ENCODE assay signal across 8 cellular contexts in the genomic region with DNA sequence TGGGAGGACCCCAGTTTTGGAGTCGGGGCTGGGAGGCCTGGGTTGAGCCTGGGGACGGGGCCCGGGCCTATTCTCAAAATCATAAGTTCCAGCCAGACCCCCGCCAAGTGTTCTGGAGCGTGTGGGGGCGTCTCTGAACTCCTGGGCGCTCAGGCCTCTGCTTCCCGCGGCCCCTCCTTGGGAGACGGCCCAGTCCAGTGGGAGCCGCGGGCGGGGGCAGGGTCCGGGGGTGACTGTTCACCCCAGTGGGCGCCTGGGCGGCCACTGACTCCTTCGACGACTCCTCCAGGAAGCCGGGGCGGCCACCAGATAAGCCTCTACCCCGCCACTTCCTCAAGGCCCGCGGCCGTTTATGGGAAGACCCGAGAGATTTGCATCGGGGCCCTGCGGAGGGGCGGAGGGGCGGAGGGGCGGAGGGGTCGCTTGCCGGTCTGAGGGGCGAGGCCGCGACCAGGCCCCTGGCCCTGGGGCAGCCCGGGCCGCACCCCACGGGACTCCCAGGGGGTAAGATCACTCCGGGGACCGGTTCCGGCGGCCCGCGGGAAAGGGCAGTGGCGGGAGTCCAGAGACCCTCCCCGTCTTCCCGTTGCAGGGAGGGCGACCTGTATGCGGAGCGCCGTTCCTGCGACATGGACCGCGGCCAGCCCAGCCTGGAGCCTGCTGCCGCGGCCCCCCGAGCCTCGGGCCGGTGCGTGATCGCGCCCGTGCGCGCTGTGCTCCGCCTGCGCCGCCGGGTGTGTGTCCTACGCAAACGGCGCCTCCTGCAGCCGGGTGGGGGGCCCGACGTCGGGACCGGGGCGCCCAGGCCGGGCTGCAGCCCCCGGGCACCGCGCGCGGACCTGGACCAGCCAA. TPM values are rescaled to one million over a fixed set of nuclear protein-coding genes. Genes with fewer than 3 reads are reported as not detected.
DNase-seq lines count a peak whose midpoint lies in the region; ATAC-seq and TF ChIP-seq lines count a peak whose summit lies in the region.

No MANE protein-coding gene starts in this region.

- H3K4me3 Mint-ChIP-seq in T-cell (peak overlapping the region; percentile 64 to 76 (median 67)), osteocyte (ENCODE audit: unreplicated experiment) (no peak overlapping the region)

- H3K27me3 Mint-ChIP-seq in T-cell (peaks cover 0 to 23% of the 10 kb centered on the region in 2 donors), osteocyte (ENCODE audit: unreplicated experiment) (no peaks in the 10 kb centered on the region)

- POLR2A ChIA-PET in T-cell (lab: Charles Lee) = interaction anchor here in 1 of 2 donors (0.5 kb wide), 1 partner anchor 146 kb away, joined by 6 read pairs; no protein-coding TSS in a partner anchor

- H3K9me3 Mint-ChIP-seq in T-cell = no peaks in the 10 kb centered on the region
- H3K9me3 Mint-ChIP-seq in osteocyte (ENCODE audit: unreplicated experiment) = no peaks in the 10 kb centered on the region

- DNase-seq in HFF-Myc (ENCODE audit: extremely low read depth, low read depth) (no peak), T-cell (no peak), fibroblast of pulmonary artery (ENCODE audit: low read depth) (peak; percentile 35), osteocyte (ENCODE audit: extremely low spot score, unreplicated experiment) (no peak), DMS79 treated with DMSO at 0.1 percent for 48 hours (lab: John Stamatoyannopoulos, UW) (no peak), superior temporal gyrus (ENCODE audit: extremely low spot score) (no peak), NCI-H526 treated with DMSO at 0.1 percent for 48 hours (lab: John Stamatoyannopoulos, UW) (no peak), NCI-H2081 (lab: John Stamatoyannopoulos, UW) (no peak)

- CTCF ChIA-PET in T-cell (lab: Charles Lee) = no interaction called here

- H3K4me3 ChIP-seq in HFF-Myc (replicated peaks; ENCODE audit: low read depth, low read length) (peak overlapping the region; percentile 65), fibroblast of pulmonary artery (replicated peaks; ENCODE audit: low read depth, low read length) (peak overlapping the region; percentile 72)

- H3K4me1 Mint-ChIP-seq in T-cell = peaks cover 11 to 28% (median 26%) of the 10 kb centered on the region in 3 donors
- H3K4me1 Mint-ChIP-seq in osteocyte (ENCODE audit: unreplicated experiment) = peaks cover 26% of the 10 kb centered on the region

- H3K36me3 Mint-ChIP-seq in T-cell = peaks cover 2% of the 10 kb centered on the region
- H3K36me3 Mint-ChIP-seq in osteocyte (ENCODE audit: unreplicated experiment) = peaks cover 2% of the 10 kb centered on the region

- peak in 3 of 4 experiments; percentile 12 to 21 (median 17) for ATAC-seq in T-cell (replicated peaks in 1 of 4)

- TF ChIP-seq CTCF in HFF-Myc (IDR thresholded peaks at IDR 0.05; ENCODE audit: low read depth, low read length, missing control alignments) (no peak), fibroblast of pulmonary artery (IDR thresholded peaks at IDR 0.05; ENCODE audit: low read length, missing control alignments) (no peak), osteocyte (IDR thresholded peaks at IDR 0.05) (no peak)

- H3K27ac Mint-ChIP-seq in T-cell = no peak overlapping the region
- H3K27ac Mint-ChIP-seq in osteocyte (ENCODE audit: unreplicated experiment) = peak overlapping the region; percentile 92

RNA-seq across cellular contexts. Expression of a gene that starts 0.8 kb away (rescaled TPM):
- total RNA-seq in T-cell = 1 to 10 TPM; 2.2 to 5.6 (median 3.2) TPM
- total RNA-seq in osteocyte = 1.2 and 1.9 TPM in 2 replicates

RNA-seq across cellular contexts. Expression of a gene that starts 23.2 kb away (rescaled TPM):
- total RNA-seq in T-cell = 10 to 100 TPM; 36.1 to 62.2 (median 58.8) TPM
- 54.1 and 57.6 TPM in 2 replicates for total RNA-seq in osteocyte

RNA-seq across cellular contexts. Expression of a gene that starts 23.8 kb away (rescaled TPM):
- total RNA-seq in T-cell (1 to 10 TPM in 4 of 5 donors, under 1 TPM in 1; 0.55 to 2.7 (median 1.7) TPM), osteocyte (1.8 and 2.1 TPM in 2 replicates)

RNA-seq across cellular contexts. Expression of a gene that starts 27.2 kb away (rescaled TPM):
- total RNA-seq in T-cell = under 1 TPM in 1 of 5 donors, not detected in 4; 0.54 TPM
- total RNA-seq in osteocyte = 0.50 and 0.78 TPM in 2 replicates

RNA-seq across cellular contexts. Expression of a gene that starts 37.2 kb away (rescaled TPM):
- 100 to 1,000 TPM in 2 of 5 donors, 10 to 100 TPM in 3; 50.6 to 118 (median 95.3) TPM for total RNA-seq in T-cell
- 132 and 136 TPM in 2 replicates for total RNA-seq in osteocyte
